Comparison of ENCODE assay signal across 8 cellular contexts in the genomic region with DNA sequence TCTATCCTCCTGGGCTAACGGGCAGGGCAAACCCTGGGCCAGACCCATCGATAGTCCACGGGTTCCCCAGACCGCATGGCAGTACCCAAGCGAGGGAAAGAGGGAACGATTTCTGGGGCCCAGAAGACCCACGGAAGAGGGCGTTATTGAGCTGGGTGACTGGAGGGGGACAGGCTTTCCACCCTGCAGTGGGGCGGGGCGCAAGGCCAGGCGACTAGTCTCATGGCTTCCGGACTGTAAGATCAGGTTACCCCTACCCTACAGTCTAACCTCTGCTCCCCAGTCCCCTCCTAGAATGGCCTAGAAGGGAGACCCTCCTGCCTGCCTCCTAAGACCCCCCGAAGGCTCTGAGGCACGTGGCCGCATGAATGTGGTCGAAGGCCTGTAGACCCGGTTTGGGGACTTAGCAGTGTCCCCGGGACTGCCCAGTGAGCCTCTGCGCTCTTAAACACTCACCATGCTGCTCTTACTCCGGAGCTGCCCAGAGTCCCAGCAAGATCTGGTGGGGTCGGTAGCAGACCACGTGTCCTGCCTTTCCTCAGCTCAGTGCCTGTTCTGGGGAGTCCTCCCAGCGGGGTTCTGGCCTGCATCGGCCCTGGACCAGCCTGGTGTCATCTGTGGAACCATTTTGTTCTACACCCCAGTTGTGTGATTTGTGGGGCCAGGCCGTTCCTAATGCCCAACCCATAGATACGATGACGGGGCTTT. TPM values are rescaled to one million over a fixed set of nuclear protein-coding genes. Genes with fewer than 3 reads are reported as not detected.
DNase-seq lines count a peak whose midpoint lies in the region; ATAC-seq and TF ChIP-seq lines count a peak whose summit lies in the region.

No MANE protein-coding gene starts in this region.

- peak overlapping the region; percentile 36 for H3K9ac ChIP-seq in trophoblast cell (ENCODE audit: low read length)

- H4K8ac ChIP-seq in trophoblast cell (ENCODE audit: low read depth, low read length), result peak overlapping the region; percentile 92

- H3K4me3 ChIP-seq in HL-60 (replicated peaks; ENCODE audit: insufficient read depth, low read length) (peak overlapping the region; percentile 60), cardiac muscle cell (peak overlapping the region; percentile 61), trophoblast cell (ENCODE audit: low read depth, low read length) (peak overlapping the region; percentile 79)

- TF ChIP-seq CTCF in HL-60 (IDR thresholded peaks at IDR 0.05; ENCODE audit: insufficient read depth, low read length), result no peak
- TF ChIP-seq CTCF in cardiac muscle cell (IDR thresholded peaks at IDR 0.05; ENCODE audit: low read depth, low read length), result peak; percentile 24

- H2BK120ac ChIP-seq in trophoblast cell (ENCODE audit: insufficient read depth, low read length, poor library complexity), result peak overlapping the region; percentile 67

- H4K91ac ChIP-seq in trophoblast cell (ENCODE audit: low read depth, low read length), result peak overlapping the region; percentile 87

- WGBS in trophoblast cell (ENCODE audit: extremely low coverage, insufficient coverage, insufficient read length), result no CpG with 5 or more reads among the region's 27 CpGs

- H3K4me2 ChIP-seq in trophoblast cell (ENCODE audit: low read length), result peak overlapping the region; percentile 84

- H3K9me3 ChIP-seq in cardiac muscle cell (ENCODE audit: low read depth), result no peaks in the 10 kb centered on the region
- H3K9me3 ChIP-seq in trophoblast cell (ENCODE audit: insufficient read depth, low read depth, low read length), result no peaks in the 10 kb centered on the region

- peaks cover 22% of the 10 kb centered on the region for H3K79me1 ChIP-seq in trophoblast cell (ENCODE audit: low read length)

- H3K36me3 ChIP-seq in cardiac muscle cell (peaks cover 9% of the 10 kb centered on the region), trophoblast cell (ENCODE audit: control insufficient read depth in 1 of 2, insufficient read depth in 2 of 2, low read length in 2 of 2) (peaks cover 8 to 14% of the 10 kb centered on the region in 2 experiments)

- peak overlapping the region; percentile 40 for H3K18ac ChIP-seq in trophoblast cell (ENCODE audit: low read length)

- H2AK5ac ChIP-seq in trophoblast cell (ENCODE audit: low read length), result peak overlapping the region; percentile 91

- no peaks in the 10 kb centered on the region for H3K27me3 ChIP-seq in HL-60 (ENCODE audit: insufficient read depth, poor library complexity, severe bottlenecking)
- H3K27me3 ChIP-seq in cardiac muscle cell, result no peaks in the 10 kb centered on the region
- no peaks in the 10 kb centered on the region for H3K27me3 ChIP-seq in trophoblast cell (ENCODE audit: insufficient read depth, low read length)

- H3K23ac ChIP-seq in trophoblast cell (ENCODE audit: low read length), result no peak overlapping the region

- ATAC-seq in HG02678 (IDR thresholded peaks at IDR 0.05; ENCODE audit: unreplicated experiment), result no peak
- no peak for ATAC-seq in GM18873 (IDR thresholded peaks at IDR 0.05; ENCODE audit: low FRiP score, unreplicated experiment)

- H4K12ac ChIP-seq in trophoblast cell (ENCODE audit: low read depth, low read length), result peak overlapping the region; percentile 87

- peak overlapping the region; percentile 76 for H2BK5ac ChIP-seq in trophoblast cell (ENCODE audit: low read depth, low read length, poor library complexity)

- H2AFZ ChIP-seq in trophoblast cell (ENCODE audit: insufficient read depth, low read length, poor library complexity), result peak overlapping the region; percentile 81

- DNase-seq in GDM1 (lab: John Stamatoyannopoulos, UW), result peak; percentile 62
- peak; percentile 52 to 69 for DNase-seq in HL-60 (ENCODE audit: low read depth in 1 of 2, low spot score in 1 of 2)
- peak; percentile 79 for DNase-seq in RKO (ENCODE audit: low spot score)
- DNase-seq in activated naive CD4-positive, alpha-beta T cell treated with anti-CD3 and anti-CD28 coated beads, Interleukin-2, amount 50 U/mL, for 16 hours, result peak; percentile 62
- peak; percentile 53 to 76 for DNase-seq in cardiac muscle cell (ENCODE audit: low read depth in 1 of 2, low spot score in 1 of 2)
- DNase-seq in trophoblast cell, result peak in 1 of 2 donors; percentile 44

- H3K79me2 ChIP-seq in trophoblast cell (ENCODE audit: control insufficient read depth, insufficient read depth, low read length, poor library complexity), result peaks cover 16% of the 10 kb centered on the region

- H3K4me1 ChIP-seq in cardiac muscle cell (ENCODE audit: low read depth) (no peaks in the 10 kb centered on the region), trophoblast cell (ENCODE audit: control insufficient read depth in 1 of 2, insufficient read depth in 2 of 2, low read length in 2 of 2) (peaks cover 10 to 11% of the 10 kb centered on the region in 2 experiments)

- H3K14ac ChIP-seq in trophoblast cell (ENCODE audit: low read length), result peak overlapping the region; percentile 81

- peak overlapping the region; percentile 68 for H3K4ac ChIP-seq in trophoblast cell (ENCODE audit: low read depth, low read length)

- peak overlapping the region; percentile 10 for H2BK12ac ChIP-seq in trophoblast cell (ENCODE audit: low read length)

- H3K27ac ChIP-seq in HL-60 (replicated peaks) (peak overlapping the region; percentile 96), cardiac muscle cell (peak overlapping the region; percentile 87), trophoblast cell (ENCODE audit: low read depth, low read length) (peak overlapping the region; percentile 83)

RNA-seq across cellular contexts. Expression of a gene that starts 13.1 kb away (rescaled TPM):
- total RNA-seq in cardiac muscle cell, result 15.1 and 77.7 TPM in 2 replicates
- polyA plus RNA-seq in cardiac muscle cell, result 17.8 and 133 TPM in 2 replicates
- polyA plus RNA-seq in trophoblast cell (2013), result 77.1 and 81.2 TPM in 2 replicates

RNA-seq across cellular contexts. Expression of a gene that starts 24.3 kb away (rescaled TPM):
- 7.4 and 15.6 TPM in 2 replicates for total RNA-seq in cardiac muscle cell
- 17.1 and 23.0 TPM in 2 replicates for polyA plus RNA-seq in cardiac muscle cell
- polyA plus RNA-seq in trophoblast cell (2013), result 10.1 and 10.3 TPM in 2 replicates

RNA-seq across cellular contexts. Expression of a gene that starts 25.6 kb away (rescaled TPM):
- total RNA-seq in cardiac muscle cell, result 49.9 and 62.5 TPM in 2 replicates
- polyA plus RNA-seq in cardiac muscle cell, result 48.2 and 62.0 TPM in 2 replicates
- 13.3 and 14.4 TPM in 2 replicates for polyA plus RNA-seq in trophoblast cell (2013)

RNA-seq across cellular contexts. Expression of a gene that starts 33.5 kb away (rescaled TPM):
- 19.7 and 26.4 TPM in 2 replicates for total RNA-seq in cardiac muscle cell
- 13.2 and 13.7 TPM in 2 replicates for polyA plus RNA-seq in cardiac muscle cell
- 3.3 and 3.6 TPM in 2 replicates for polyA plus RNA-seq in trophoblast cell (2013)

RNA-seq across cellular contexts. Expression of a gene that starts 47.3 kb away (rescaled TPM):
- total RNA-seq in cardiac muscle cell, result 39.8 and 40.7 TPM in 2 replicates
- polyA plus RNA-seq in cardiac muscle cell, result 54.6 and 62.4 TPM in 2 replicates
- 7.4 and 7.6 TPM in 2 replicates for polyA plus RNA-seq in trophoblast cell (2013)
